In genomic region chr7:128891942-128892269, GRCh38 we compare ENCODE assay signal across 27 cellular contexts. TPM values are rescaled to one million over a fixed set of nuclear protein-coding genes. Genes with fewer than 3 reads are reported as not detected.
DNase-seq lines count a peak whose midpoint lies in the region; ATAC-seq and TF ChIP-seq lines count a peak whose summit lies in the region.
"Had no signal": no experiment of that assay in that cellular context is flagged by ENCODE, and none has a peak within 500 bp of the region (broad histone marks: within the 10 kb centered on the region; RNA-seq: fewer than 3 reads in every experiment).

No MANE protein-coding gene starts in this region.

- no peak overlapping the region for H3K27ac Mint-ChIP-seq in activated naive CD4-positive, alpha-beta T cell treated with anti-CD3 and anti-CD28 coated beads, Interleukin-2, amount 50 U/mL, for 24 hours
- H3K27ac Mint-ChIP-seq in activated naive CD4-positive, alpha-beta T cell treated with anti-CD3 and anti-CD28 coated beads, Interleukin-2, amount 10 ng/mL, durations not matched to agents 7 days and 5 days = no peak overlapping the region
- no peak overlapping the region for H3K27ac Mint-ChIP-seq in activated CD4-positive, alpha-beta T cell treated with anti-CD3 and anti-CD28 coated beads for 36 hours
- H3K27ac Mint-ChIP-seq: activated T-helper 1 cell treated with anti-CD3 and anti-CD28 coated beads, Interleukin-12 subunit alpha, Interleukin-12 subunit beta, Interleukin-2, Interleukin-4 antibody, amounts not matched to agents 30 ng/mL and 10 ng/mL and 1 ng/mL, durations not matched to agents 14 hours and 24 hours and 36 hours; H9 had no signal

- H3F3A ChIP-seq in MM.1S (ENCODE audit: insufficient read depth, low read length) = no peaks in the 10 kb centered on the region

- no peaks in the 10 kb centered on the region for H3K4me1 ChIP-seq in HUES64 (ENCODE audit: insufficient read depth, low read length)
- H3K4me1 ChIP-seq in MM.1S (ENCODE audit: low read length) = no peaks in the 10 kb centered on the region
- H3K4me1 ChIP-seq: prostate gland, testis had no signal

- H3K79me2 ChIP-seq in MM.1S (ENCODE audit: low read length) = no peaks in the 10 kb centered on the region

- TF ChIP-seq CTCF in epithelial cell of esophagus (IDR thresholded peaks at IDR 0.05; ENCODE audit: insufficient read depth, low read depth, low read length, missing control alignments) (no peak), MM.1S (IDR thresholded peaks at IDR 0.05; ENCODE audit: low read length) (no peak)

- H3K4me3 Mint-ChIP-seq in activated naive CD4-positive, alpha-beta T cell treated with anti-CD3 and anti-CD28 coated beads, Interleukin-2, amount 50 U/mL, for 24 hours = peak overlapping the region; percentile 13
- no peak overlapping the region for H3K4me3 Mint-ChIP-seq in activated naive CD4-positive, alpha-beta T cell treated with anti-CD3 and anti-CD28 coated beads, Interleukin-2, amount 10 ng/mL, durations not matched to agents 7 days and 5 days
- no peak overlapping the region for H3K4me3 Mint-ChIP-seq in activated CD4-positive, alpha-beta T cell treated with anti-CD3 and anti-CD28 coated beads for 36 hours
- H3K4me3 Mint-ChIP-seq: activated T-helper 1 cell treated with anti-CD3 and anti-CD28 coated beads, Interleukin-12 subunit alpha, Interleukin-12 subunit beta, Interleukin-2, Interleukin-4 antibody, amounts not matched to agents 30 ng/mL and 10 ng/mL and 1 ng/mL, durations not matched to agents 14 hours and 24 hours and 36 hours had no signal

- H3K9me3 Mint-ChIP-seq in activated naive CD4-positive, alpha-beta T cell treated with anti-CD3 and anti-CD28 coated beads, Interleukin-2, amount 50 U/mL, for 24 hours = no peaks in the 10 kb centered on the region
- no peaks in the 10 kb centered on the region for H3K9me3 Mint-ChIP-seq in activated naive CD4-positive, alpha-beta T cell treated with anti-CD3 and anti-CD28 coated beads, Interleukin-2, amount 10 ng/mL, durations not matched to agents 7 days and 5 days
- H3K9me3 Mint-ChIP-seq in activated CD4-positive, alpha-beta T cell treated with anti-CD3 and anti-CD28 coated beads for 36 hours (ENCODE audit: low read depth) = no peaks in the 10 kb centered on the region
- H3K9me3 Mint-ChIP-seq: activated T-helper 1 cell treated with anti-CD3 and anti-CD28 coated beads, Interleukin-12 subunit alpha, Interleukin-12 subunit beta, Interleukin-2, Interleukin-4 antibody, amounts not matched to agents 30 ng/mL and 10 ng/mL and 1 ng/mL, durations not matched to agents 14 hours and 24 hours and 36 hours; CD8-positive, alpha-beta memory T cell; H9 had no signal

- DNase-seq in activated naive CD4-positive, alpha-beta T cell treated with anti-CD3 and anti-CD28 coated beads, Interleukin-2, amount 10 ng/mL, durations not matched to agents 7 days and 5 days = no peak
- DNase-seq in epithelial cell of esophagus (ENCODE audit: low read depth) (peak; percentile 37), posterior vena cava (ENCODE audit: low spot score) (peak; percentile 36), MM.1S (no peak), DMS 273 treated with DMSO at 0.1 percent for 48 hours (lab: John Stamatoyannopoulos, UW) (no peak)
- DNase-seq in activated CD4-positive, alpha-beta T cell treated with anti-CD3 and anti-CD28 coated beads for 36 hours = no peak
- DNase-seq: activated CD4-positive, alpha-beta T cell treated with anti-CD3 and anti-CD28 coated beads, Interleukin-2, amount 50 U/mL, for 1 hour; anterior cingulate cortex; DMS153; effector CD8-positive, alpha-beta T cell; KBM-7; mesenchymal stem cell; MG63; NCI-H2081; NCI-H2227 treated with DMSO at 0.1 percent for 48 hours; stimulated activated naive CD4-positive, alpha-beta T cell treated with Interleukin-2 at 50 U/mL for 16 hours; testis had no signal

- intact Hi-C loops in posterior vena cava (cut with DNase I) = no loop called here
- intact Hi-C loops in activated CD4-positive, alpha-beta T cell treated with anti-CD3 and anti-CD28 coated beads for 36 hours (cut with DNase I, micrococcal nuclease) = no loop called here

- ATAC-seq in activated CD4-positive, alpha-beta T cell treated with anti-CD3 and anti-CD28 coated beads for 36 hours = no peak

- no peaks in the 10 kb centered on the region for H3K36me3 Mint-ChIP-seq in activated naive CD4-positive, alpha-beta T cell treated with anti-CD3 and anti-CD28 coated beads, Interleukin-2, amount 50 U/mL, for 24 hours
- no peaks in the 10 kb centered on the region for H3K36me3 Mint-ChIP-seq in activated naive CD4-positive, alpha-beta T cell treated with anti-CD3 and anti-CD28 coated beads, Interleukin-2, amount 10 ng/mL, durations not matched to agents 7 days and 5 days
- no peaks in the 10 kb centered on the region for H3K36me3 Mint-ChIP-seq in activated CD4-positive, alpha-beta T cell treated with anti-CD3 and anti-CD28 coated beads for 36 hours (ENCODE audit: low read depth)

- H3K9ac ChIP-seq in HUES64 (ENCODE audit: low read depth, low read length) (no peak overlapping the region), MM.1S (ENCODE audit: low read length) (no peak overlapping the region)

- H3K27me3 ChIP-seq in HUES64 (ENCODE audit: insufficient read depth, low read length) (peaks cover 15% of the 10 kb centered on the region), MM.1S (replicated peaks; ENCODE audit: insufficient read depth, low read length) (peaks cover 25% of the 10 kb centered on the region)
- H3K27me3 ChIP-seq: MG63, testis, vagina had no signal

- no peaks in the 10 kb centered on the region for H3K36me3 ChIP-seq in HUES64 (ENCODE audit: insufficient read depth, low read length)
- no peaks in the 10 kb centered on the region for H3K36me3 ChIP-seq in MM.1S (replicated peaks; ENCODE audit: insufficient read depth, low read length)
- H3K36me3 ChIP-seq: MG63, neutrophil, prostate gland, vagina, WERI-Rb-1 had no signal

- H3K4me3 ChIP-seq in HUES64 (ENCODE audit: low read length) (peak overlapping the region; percentile 56; the same call in 1 of the 2 replicates), epithelial cell of esophagus (ENCODE audit: low read length) (no peak overlapping the region), MM.1S (ENCODE audit: low read length) (no peak overlapping the region)
- H3K4me3 ChIP-seq: MG63 had no signal

- no peaks in the 10 kb centered on the region for H3K4me1 Mint-ChIP-seq in activated naive CD4-positive, alpha-beta T cell treated with anti-CD3 and anti-CD28 coated beads, Interleukin-2, amount 50 U/mL, for 24 hours
- H3K4me1 Mint-ChIP-seq in activated naive CD4-positive, alpha-beta T cell treated with anti-CD3 and anti-CD28 coated beads, Interleukin-2, amount 10 ng/mL, durations not matched to agents 7 days and 5 days = peaks cover 2% of the 10 kb centered on the region
- H3K4me1 Mint-ChIP-seq in activated CD4-positive, alpha-beta T cell treated with anti-CD3 and anti-CD28 coated beads for 36 hours = no peaks in the 10 kb centered on the region

- H3K4me2 ChIP-seq in MM.1S (ENCODE audit: low read depth, low read length) = no peak overlapping the region

- no peaks in the 10 kb centered on the region for H3K9me3 ChIP-seq in HUES64 (ENCODE audit: insufficient read depth, low read depth, low read length)
- H3K9me3 ChIP-seq in MM.1S (replicated peaks; ENCODE audit: insufficient read depth, low read length) = no peaks in the 10 kb centered on the region
- H3K9me3 ChIP-seq: MG63, neutrophil, prostate gland, testis, vagina had no signal

- POLR2A ChIA-PET in activated CD4-positive, alpha-beta T cell treated with anti-CD3 and anti-CD28 coated beads for 36 hours (lab: Charles Lee) = no interaction called here

- H3K27me3 Mint-ChIP-seq in activated naive CD4-positive, alpha-beta T cell treated with anti-CD3 and anti-CD28 coated beads, Interleukin-2, amount 50 U/mL, for 24 hours = peaks cover 10% of the 10 kb centered on the region
- H3K27me3 Mint-ChIP-seq in activated naive CD4-positive, alpha-beta T cell treated with anti-CD3 and anti-CD28 coated beads, Interleukin-2, amount 10 ng/mL, durations not matched to agents 7 days and 5 days = peaks cover 35% of the 10 kb centered on the region
- H3K27me3 Mint-ChIP-seq in activated CD4-positive, alpha-beta T cell treated with anti-CD3 and anti-CD28 coated beads for 36 hours = peaks cover 11% of the 10 kb centered on the region

- no peak overlapping the region for H2AFZ ChIP-seq in MM.1S (ENCODE audit: low read length)

- H4K20me1 ChIP-seq in MM.1S (ENCODE audit: insufficient read depth, low read length) = no peaks in the 10 kb centered on the region

- CTCF ChIA-PET in activated naive CD4-positive, alpha-beta T cell treated with anti-CD3 and anti-CD28 coated beads, Interleukin-2, amount 10 ng/mL, durations not matched to agents 7 days and 5 days (lab: Charles Lee) = no interaction called here
- CTCF ChIA-PET in activated CD4-positive, alpha-beta T cell treated with anti-CD3 and anti-CD28 coated beads for 36 hours (lab: Charles Lee) = no interaction called here

- no peaks in the 10 kb centered on the region for H3K9me2 ChIP-seq in MM.1S (replicated peaks; ENCODE audit: insufficient read depth, low read length)

- no peak overlapping the region for H3K27ac ChIP-seq in HUES64 (ENCODE audit: low read depth, low read length)
- no peak overlapping the region for H3K27ac ChIP-seq in MM.1S (ENCODE audit: low read length)
- H3K27ac ChIP-seq: neutrophil, prostate gland, testis, vagina, WERI-Rb-1 had no signal

- WGBS in HUES64 = 95% methylated on average over 10 of the region's 11 CpGs

RNA-seq across cellular contexts. Expression of gene KCP, which starts 18.6 kb away (rescaled TPM):
- polyA plus RNA-seq in HUES64 (2013, experiment 1 of 2) = 3.8 TPM
- polyA plus RNA-seq in HUES64 (2013, experiment 2 of 2) = 4.2 TPM
- 1 to 10 TPM in 1 of 2 donors, under 1 TPM in 1; 0.95 to 1.3 TPM for total RNA-seq in posterior vena cava
- total RNA-seq in activated CD4-positive, alpha-beta T cell treated with anti-CD3 and anti-CD28 coated beads for 36 hours = not detected
- total RNA-seq: activated T-helper 1 cell treated with anti-CD3 and anti-CD28 coated beads, Interleukin-12 subunit alpha, Interleukin-12 subunit beta, Interleukin-2, Interleukin-4 antibody, amounts not matched to agents 30 ng/mL and 10 ng/mL and 1 ng/mL, durations not matched to agents 14 hours and 24 hours and 36 hours; RPMI7951 had no signal
- polyA plus RNA-seq: CD8-positive, alpha-beta memory T cell had no signal

RNA-seq across cellular contexts. Expression of gene ATP6V1F, which starts 29.2 kb away (rescaled TPM):
- polyA plus RNA-seq in HUES64 (2013, experiment 1 of 2) = 86.3 TPM
- polyA plus RNA-seq in HUES64 (2013, experiment 2 of 2) = 114 TPM
- 100 to 1,000 TPM; 106 to 115 TPM for total RNA-seq in posterior vena cava
- 100 to 1,000 TPM; 109 to 159 TPM for total RNA-seq in activated CD4-positive, alpha-beta T cell treated with anti-CD3 and anti-CD28 coated beads for 36 hours

RNA-seq across cellular contexts. Expression of gene IRF5, which starts 45.8 kb away (rescaled TPM):
- 0.15 TPM for polyA plus RNA-seq in HUES64 (2013, experiment 1 of 2)
- polyA plus RNA-seq in HUES64 (2013, experiment 2 of 2) = 0.38 TPM
- 10 to 100 TPM in 1 of 2 donors, 1 to 10 TPM in 1; 5.8 to 10.3 TPM for total RNA-seq in posterior vena cava
- 1 to 10 TPM; 7.2 to 8.5 TPM for total RNA-seq in activated CD4-positive, alpha-beta T cell treated with anti-CD3 and anti-CD28 coated beads for 36 hours
- total RNA-seq: RPMI7951 had no signal

Comparison
In these comparisons a context has a peak if more than half of its experiments do, and no peak if none do; other contexts are left out.
1. DNase-seq: peak in epithelial cell of esophagus (single experiment) and posterior vena cava (single experiment); none in activated naive CD4-positive, alpha-beta T cell treated with anti-CD3 and anti-CD28 coated beads, Interleukin-2, amount 10 ng/mL, durations not matched to agents 7 days and 5 days (single experiment), MM.1S (single experiment), activated CD4-positive, alpha-beta T cell treated with anti-CD3 and anti-CD28 coated beads for 36 hours (single experiment) and DMS 273 treated with DMSO at 0.1 percent for 48 hours (single experiment).